Comparison of ENCODE assay signal across 21 cellular contexts in genomic region chr10:71390435-71390820, GRCh38. TPM values are rescaled to one million over a fixed set of nuclear protein-coding genes. Genes with fewer than 3 reads are reported as not detected.
A peak's percentile ranks its signal among the peaks of the same experiment; 100 is the strongest.
DNase-seq lines count a peak whose midpoint lies in the region; ATAC-seq and TF ChIP-seq lines count a peak whose summit lies in the region.
"Had no signal": no experiment of that assay in that cellular context is flagged by ENCODE, and none has a peak within 500 bp of the region (broad histone marks: within the 10 kb centered on the region; RNA-seq: fewer than 3 reads in every experiment).

No MANE protein-coding gene starts in this region.

- H3K27ac ChIP-seq in DND-41 (ENCODE audit: low read length) = no peak overlapping the region
- H3K27ac ChIP-seq: coronary artery, heart right ventricle, pancreas had no signal

- DNase-seq in DND-41 (no peak), OCI-M1 (lab: John Stamatoyannopoulos, UW) (peak; percentile 15), globus pallidus (ENCODE audit: low spot score) (peak; percentile 83), occipital lobe (lab: John Stamatoyannopoulos, UW) (peak; percentile 20), SHP77 treated with DMSO at 0.1 percent for 48 hours (lab: John Stamatoyannopoulos, UW) (no peak), chondrocyte (ENCODE audit: low spot score) (no peak)
- DNase-seq in activated CD4-positive, alpha-beta memory T cell treated with anti-CD3 and anti-CD28 coated beads, Interleukin-2, amount 10 ng/mL, durations not matched to agents 7 days and 5 days = no peak
- DNase-seq: activated CD4-positive, CD25-positive, alpha-beta regulatory T cell treated with anti-CD3 and anti-CD28 coated beads, Interleukin-2, amount 50 U/mL, for 72 hours; activated naive CD8-positive, alpha-beta T cell treated with anti-CD3 and anti-CD28 coated beads, Interleukin-2, amount 10 ng/mL, durations not matched to agents 7 days and 5 days; CD4-positive, alpha-beta memory T cell; heart right ventricle; mammary epithelial cell; naive thymus-derived CD8-positive, alpha-beta T cell; NCI-H187; NCI-H345; pancreas; T-helper 9 cell had no signal

- no peak overlapping the region for H3K4me2 ChIP-seq in DND-41 (ENCODE audit: insufficient read depth, low read length)

- ATAC-seq in DND-41 (ENCODE audit: insufficient read depth, low read depth) = peak; percentile 42; the same call in 1 of the 3 replicates
- ATAC-seq: pancreas; stimulated activated memory B cell treated with anti-CD40 and anti-IgM and Interleukin-4, amounts not matched to agents 10 μg/mL and 1 μg/mL and 100 μg/mL, for 72 hours had no signal

- CTCF ChIA-PET in activated CD4-positive, alpha-beta memory T cell treated with anti-CD3 and anti-CD28 coated beads, Interleukin-2, amount 10 ng/mL, durations not matched to agents 7 days and 5 days (lab: Charles Lee) = interaction anchor here (1.4 kb wide), 1 partner anchor 9 kb away, joined by 6 read pairs; no protein-coding TSS in a partner anchor

- no peaks in the 10 kb centered on the region for H3K36me3 Mint-ChIP-seq in activated CD4-positive, alpha-beta memory T cell treated with anti-CD3 and anti-CD28 coated beads, Interleukin-2, amount 10 ng/mL, durations not matched to agents 7 days and 5 days (ENCODE audit: low read depth)
- no peaks in the 10 kb centered on the region for H3K36me3 Mint-ChIP-seq in chondrocyte (ENCODE audit: low read depth)
- H3K36me3 Mint-ChIP-seq: activated naive CD8-positive, alpha-beta T cell treated with anti-CD3 and anti-CD28 coated beads, Interleukin-2, amount 10 ng/mL, durations not matched to agents 7 days and 5 days; brain; CD4-positive, alpha-beta memory T cell; naive thymus-derived CD8-positive, alpha-beta T cell; stimulated activated memory B cell treated with anti-CD40 and anti-IgM and Interleukin-4, amounts not matched to agents 10 μg/mL and 1 μg/mL and 100 μg/mL, for 72 hours had no signal

- H3K4me3 Mint-ChIP-seq in activated CD4-positive, alpha-beta memory T cell treated with anti-CD3 and anti-CD28 coated beads, Interleukin-2, amount 10 ng/mL, durations not matched to agents 7 days and 5 days = no peak overlapping the region
- no peak overlapping the region for H3K4me3 Mint-ChIP-seq in chondrocyte (ENCODE audit: unreplicated experiment)
- H3K4me3 Mint-ChIP-seq: activated naive CD8-positive, alpha-beta T cell treated with anti-CD3 and anti-CD28 coated beads, Interleukin-2, amount 10 ng/mL, durations not matched to agents 7 days and 5 days; CD4-positive, alpha-beta memory T cell; naive thymus-derived CD8-positive, alpha-beta T cell; stimulated activated memory B cell treated with anti-CD40 and anti-IgM and Interleukin-4, amounts not matched to agents 10 μg/mL and 1 μg/mL and 100 μg/mL, for 72 hours had no signal

- no peak overlapping the region for H3K4me3 ChIP-seq in DND-41 (ENCODE audit: low read depth in 1 of 2, low read length in 2 of 2)
- H3K4me3 ChIP-seq: coronary artery, heart right ventricle, pancreas had no signal

- no peaks in the 10 kb centered on the region for H3K9me3 ChIP-seq in DND-41 (ENCODE audit: insufficient read depth, low read length, severe bottlenecking)
- H3K9me3 ChIP-seq: heart right ventricle, pancreas had no signal

- H3K4me1 Mint-ChIP-seq in activated CD4-positive, alpha-beta memory T cell treated with anti-CD3 and anti-CD28 coated beads, Interleukin-2, amount 10 ng/mL, durations not matched to agents 7 days and 5 days = no peaks in the 10 kb centered on the region
- H3K4me1 Mint-ChIP-seq in chondrocyte (ENCODE audit: low read depth) = no peaks in the 10 kb centered on the region
- H3K4me1 Mint-ChIP-seq: activated naive CD8-positive, alpha-beta T cell treated with anti-CD3 and anti-CD28 coated beads, Interleukin-2, amount 10 ng/mL, durations not matched to agents 7 days and 5 days; stimulated activated memory B cell treated with anti-CD40 and anti-IgM and Interleukin-4, amounts not matched to agents 10 μg/mL and 1 μg/mL and 100 μg/mL, for 72 hours had no signal

- H3K27me3 ChIP-seq in DND-41 (ENCODE audit: insufficient read depth, low read length, poor library complexity) = peaks cover 48% of the 10 kb centered on the region
- H3K27me3 ChIP-seq: pancreas had no signal

- no peak overlapping the region for H3K27ac Mint-ChIP-seq in activated CD4-positive, alpha-beta memory T cell treated with anti-CD3 and anti-CD28 coated beads, Interleukin-2, amount 10 ng/mL, durations not matched to agents 7 days and 5 days
- H3K27ac Mint-ChIP-seq in chondrocyte (ENCODE audit: unreplicated experiment) = no peak overlapping the region
- H3K27ac Mint-ChIP-seq: activated naive CD8-positive, alpha-beta T cell treated with anti-CD3 and anti-CD28 coated beads, Interleukin-2, amount 10 ng/mL, durations not matched to agents 7 days and 5 days; CD4-positive, alpha-beta memory T cell; naive thymus-derived CD8-positive, alpha-beta T cell; stimulated activated memory B cell treated with anti-CD40 and anti-IgM and Interleukin-4, amounts not matched to agents 10 μg/mL and 1 μg/mL and 100 μg/mL, for 72 hours had no signal

- H3K79me2 ChIP-seq in DND-41 (ENCODE audit: insufficient read depth, low read length) = no peaks in the 10 kb centered on the region

- POLR2A ChIA-PET in activated CD4-positive, alpha-beta memory T cell treated with anti-CD3 and anti-CD28 coated beads, Interleukin-2, amount 10 ng/mL, durations not matched to agents 7 days and 5 days (lab: Charles Lee) = interaction anchor here (2.7 kb wide), 1 partner anchor 14 kb away, joined by 10 read pairs; no protein-coding TSS in a partner anchor

- H3K4me1 ChIP-seq in DND-41 (ENCODE audit: insufficient read depth, low read length) = no peaks in the 10 kb centered on the region
- H3K4me1 ChIP-seq: pancreas had no signal

- no peak overlapping the region for H2AFZ ChIP-seq in DND-41 (ENCODE audit: low read depth, low read length)

- H4K20me1 ChIP-seq in DND-41 (ENCODE audit: insufficient read depth, low read length) = no peaks in the 10 kb centered on the region; the same call in 1 of the 2 replicates

- no peaks in the 10 kb centered on the region for H3K9me3 Mint-ChIP-seq in activated CD4-positive, alpha-beta memory T cell treated with anti-CD3 and anti-CD28 coated beads, Interleukin-2, amount 10 ng/mL, durations not matched to agents 7 days and 5 days
- H3K9me3 Mint-ChIP-seq in chondrocyte (ENCODE audit: low read depth) = no peaks in the 10 kb centered on the region
- H3K9me3 Mint-ChIP-seq: activated naive CD8-positive, alpha-beta T cell treated with anti-CD3 and anti-CD28 coated beads, Interleukin-2, amount 10 ng/mL, durations not matched to agents 7 days and 5 days; brain; CD4-positive, alpha-beta memory T cell; naive thymus-derived CD8-positive, alpha-beta T cell; stimulated activated memory B cell treated with anti-CD40 and anti-IgM and Interleukin-4, amounts not matched to agents 10 μg/mL and 1 μg/mL and 100 μg/mL, for 72 hours had no signal

- H3K36me3 ChIP-seq in DND-41 (ENCODE audit: insufficient read depth, low read length) = no peaks in the 10 kb centered on the region
- H3K36me3 ChIP-seq: heart right ventricle, pancreas had no signal

- no peak overlapping the region for H3K9ac ChIP-seq in DND-41 (ENCODE audit: low read depth, low read length)

- TF ChIP-seq CTCF in DND-41 (IDR thresholded peaks at IDR 0.05; ENCODE audit: borderline replicate concordance, extremely low read depth, low read length, poor library complexity, severe bottlenecking) (peak; percentile 21), chondrocyte (IDR thresholded peaks at IDR 0.05) (no peak)

- peaks cover 53% of the 10 kb centered on the region for H3K27me3 Mint-ChIP-seq in activated CD4-positive, alpha-beta memory T cell treated with anti-CD3 and anti-CD28 coated beads, Interleukin-2, amount 10 ng/mL, durations not matched to agents 7 days and 5 days
- peaks cover 65% of the 10 kb centered on the region for H3K27me3 Mint-ChIP-seq in chondrocyte (ENCODE audit: low read depth)

RNA-seq across cellular contexts. Expression of gene CDH23, which starts 6.3 kb away (rescaled TPM):
- total RNA-seq in occipital lobe (1.2 TPM), chondrocyte (not detected in 3 replicates)
- total RNA-seq in activated CD4-positive, alpha-beta memory T cell treated with anti-CD3 and anti-CD28 coated beads, Interleukin-2, amount 10 ng/mL, durations not matched to agents 7 days and 5 days = 1 to 10 TPM; 1.3 TPM
- total RNA-seq: RPMI7951 had no signal

Comparison
In these comparisons a context has a peak if more than half of its experiments do, and no peak if none do; other contexts are left out.
1. DNase-seq: peak in OCI-M1 (single experiment), globus pallidus (single experiment) and occipital lobe (single experiment); none in DND-41 (single experiment), SHP77 treated with DMSO at 0.1 percent for 48 hours (single experiment), activated CD4-positive, alpha-beta memory T cell treated with anti-CD3 and anti-CD28 coated beads, Interleukin-2, amount 10 ng/mL, durations not matched to agents 7 days and 5 days (single experiment) and chondrocyte (single experiment).